1 cellular context compared by ENCODE assay signal in genomic region chr14:59013672-59014298, GRCh38.
A peak's percentile ranks its signal among the peaks of the same experiment; 100 is the strongest.
TF ChIP-seq lines count a peak whose summit lies in the region.

No MANE protein-coding gene starts in this region.

TF ChIP-seq in HepG2, 621 proteins besides CTCF, POLR2A, EP300 and RAD21 (continued from another document and continues in another):
- TF ChIP-seq ZNF33A (CRISPR knock-in tag; IDR thresholded peaks at IDR 0.05; ENCODE audit: borderline replicate concordance), result no peak
- no peak for TF ChIP-seq JDP2 (CRISPR knock-in tag; IDR thresholded peaks at IDR 0.05; ENCODE audit: borderline replicate concordance)
- peak; percentile 58 for TF ChIP-seq ELF3 (CRISPR knock-in tag; IDR thresholded peaks at IDR 0.05)
- peak; percentile 54; the same call in 1 of the 2 replicates for TF ChIP-seq KAT8 (CRISPR knock-in tag; IDR thresholded peaks at IDR 0.05)
- peak; percentile 55 for TF ChIP-seq ZGPAT (CRISPR knock-in tag; IDR thresholded peaks at IDR 0.05)
- 0 out of 2 replicates have a peak, but pooled peaks have one; percentile 56 for TF ChIP-seq ZFP1 (CRISPR knock-in tag; IDR thresholded peaks at IDR 0.05)
- no peak for TF ChIP-seq MAFG (CRISPR knock-in tag; IDR thresholded peaks at IDR 0.05)
- peak; percentile 95 for TF ChIP-seq RCOR2 (CRISPR knock-in tag; IDR thresholded peaks at IDR 0.05)
- TF ChIP-seq ZNF781 (CRISPR knock-in tag; IDR thresholded peaks at IDR 0.05; ENCODE audit: borderline replicate concordance, not compliant biosample characterization), result no peak
- no peak for TF ChIP-seq LBX2 (CRISPR knock-in tag; IDR thresholded peaks at IDR 0.05; ENCODE audit: borderline replicate concordance)
- no peak for TF ChIP-seq NFYC (CRISPR knock-in tag; IDR thresholded peaks at IDR 0.05)
- TF ChIP-seq AHDC1 (CRISPR knock-in tag; IDR thresholded peaks at IDR 0.05; ENCODE audit: borderline replicate concordance), result peak; percentile 90; the same call in 1 of the 2 replicates
- peak; percentile 100 for TF ChIP-seq ZSCAN31 (CRISPR knock-in tag; IDR thresholded peaks at IDR 0.05; ENCODE audit: low read depth)
- TF ChIP-seq TBX3 (IDR thresholded peaks at IDR 0.05; ENCODE audit: borderline replicate concordance), result no peak
- peak; percentile 96 for TF ChIP-seq HOMEZ (CRISPR knock-in tag; IDR thresholded peaks at IDR 0.05; ENCODE audit: low read depth)
- TF ChIP-seq ZMAT3 (CRISPR knock-in tag; conservative IDR thresholded peaks at IDR 0.05), result no peak
- no peak for TF ChIP-seq ZNF609 (CRISPR knock-in tag; IDR thresholded peaks at IDR 0.05; ENCODE audit: borderline replicate concordance)
- TF ChIP-seq ZKSCAN1 (IDR thresholded peaks at IDR 0.05; ENCODE audit: low read length), result no peak
- TF ChIP-seq ZNF644 (CRISPR knock-in tag; IDR thresholded peaks at IDR 0.05; ENCODE audit: low read depth), result peak; percentile 89
- no peak for TF ChIP-seq ZBTB2 (CRISPR knock-in tag; IDR thresholded peaks at IDR 0.05; ENCODE audit: low read depth)
- TF ChIP-seq SETDB1 (CRISPR knock-in tag; IDR thresholded peaks at IDR 0.05; ENCODE audit: borderline replicate concordance), result no peak
- no peak for TF ChIP-seq ZBTB42 (CRISPR knock-in tag; IDR thresholded peaks at IDR 0.05)
- no peak for TF ChIP-seq TERF1 (CRISPR knock-in tag; IDR thresholded peaks at IDR 0.05)
- TF ChIP-seq TEAD3 (CRISPR knock-in tag; optimal IDR thresholded peaks at IDR 0.05; ENCODE audit: borderline replicate concordance), result peak; percentile 83
- TF ChIP-seq ZNF619 (CRISPR knock-in tag; IDR thresholded peaks at IDR 0.05), result no peak
- peak; percentile 78 for TF ChIP-seq ZMYM4 (CRISPR knock-in tag; IDR thresholded peaks at IDR 0.05)
- peak; percentile 83 for TF ChIP-seq MIXL1 (CRISPR knock-in tag; IDR thresholded peaks at IDR 0.05)
- TF ChIP-seq ZKSCAN5 (CRISPR knock-in tag; IDR thresholded peaks at IDR 0.05), result no peak
- TF ChIP-seq ZNF292 (CRISPR knock-in tag; IDR thresholded peaks at IDR 0.05; ENCODE audit: borderline replicate concordance, low read depth), result peak; percentile 26; the same call in 1 of the 2 replicates
- TF ChIP-seq ZNF230 (CRISPR knock-in tag; IDR thresholded peaks at IDR 0.05), result no peak
- TF ChIP-seq CENPT (CRISPR knock-in tag; IDR thresholded peaks at IDR 0.05; ENCODE audit: low read depth), result no peak
- peak; percentile 88; the same call in 1 of the 2 replicates for TF ChIP-seq FOXK1 (CRISPR knock-in tag; IDR thresholded peaks at IDR 0.05; ENCODE audit: borderline replicate concordance, low read depth)
- peak; percentile 45; the same call in 1 of the 2 replicates for TF ChIP-seq PHF21A (CRISPR knock-in tag; IDR thresholded peaks at IDR 0.05)
- no peak for TF ChIP-seq ZNF704 (CRISPR knock-in tag; IDR thresholded peaks at IDR 0.05; ENCODE audit: borderline replicate concordance)
- TF ChIP-seq ZSCAN22 (CRISPR knock-in tag; IDR thresholded peaks at IDR 0.05), result no peak
- TF ChIP-seq KDM5B (CRISPR knock-in tag; IDR thresholded peaks at IDR 0.05; ENCODE audit: borderline replicate concordance), result no peak
- no peak for TF ChIP-seq HOXA9 (CRISPR knock-in tag; IDR thresholded peaks at IDR 0.05; ENCODE audit: borderline replicate concordance)
- peak; percentile 53 for TF ChIP-seq BCL6 (CRISPR knock-in tag; IDR thresholded peaks at IDR 0.05)
- no peak for TF ChIP-seq AGO2 (optimal IDR thresholded peaks at IDR 0.05; ENCODE audit: low read depth, low read length)
- TF ChIP-seq ZFP90 (CRISPR knock-in tag; IDR thresholded peaks at IDR 0.05; ENCODE audit: borderline replicate concordance), result no peak
- TF ChIP-seq KMT2A (CRISPR knock-in tag; IDR thresholded peaks at IDR 0.05), result no peak
- TF ChIP-seq ZNF503 (CRISPR knock-in tag; IDR thresholded peaks at IDR 0.05), result peak; percentile 55; the same call in 1 of the 2 replicates
- TF ChIP-seq TARDBP (CRISPR knock-in tag; IDR thresholded peaks at IDR 0.05), result 0 out of 2 replicates have a peak, but pooled peaks have one; percentile 60
- no peak for TF ChIP-seq ZNF232 (CRISPR knock-in tag; IDR thresholded peaks at IDR 0.05; ENCODE audit: borderline replicate concordance)
- no peak for TF ChIP-seq ZNF576 (CRISPR knock-in tag; IDR thresholded peaks at IDR 0.05)
